22 cellular contexts compared by ENCODE assay signal in the genomic region with DNA sequence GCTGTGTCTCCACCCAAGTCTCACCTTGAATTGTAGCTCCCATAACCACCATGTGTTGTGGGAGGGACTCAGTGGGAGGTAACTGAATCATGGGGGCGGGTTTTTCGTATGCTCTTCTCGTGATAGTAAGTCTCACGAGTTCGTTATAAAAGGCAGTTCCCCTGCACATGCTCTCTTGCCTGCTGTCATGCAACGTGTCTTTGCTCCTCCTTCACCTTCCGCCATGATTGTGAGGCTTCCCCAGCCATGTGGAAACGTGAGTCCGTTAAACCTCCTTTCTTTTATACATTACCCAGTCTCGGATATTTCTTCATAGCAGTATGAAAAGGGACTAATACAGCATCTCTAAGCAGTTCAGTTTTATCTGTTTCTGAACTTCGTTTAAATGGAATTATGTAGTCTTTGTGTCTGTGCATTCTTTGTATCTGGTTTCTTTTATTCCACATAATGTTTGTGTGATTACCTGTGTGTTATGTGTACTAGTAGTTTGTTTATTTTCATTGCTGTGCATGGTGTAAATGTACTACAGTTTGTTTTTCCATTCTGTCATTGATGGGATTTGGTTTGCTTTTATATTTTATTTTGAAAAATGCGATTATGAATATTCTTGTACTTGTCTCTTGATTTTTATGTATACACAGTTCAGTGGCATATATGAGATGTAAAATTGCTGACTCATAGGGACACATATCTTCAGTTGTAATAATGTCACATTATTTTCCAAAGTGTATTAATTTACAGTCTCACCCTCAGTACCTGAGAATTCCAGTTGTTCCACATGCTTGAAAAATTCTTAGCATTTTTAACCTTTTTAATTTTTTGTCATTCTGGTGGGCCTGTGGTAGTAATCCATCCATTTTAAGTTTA.
"Had no signal": no experiment of that assay in that cellular context is flagged by ENCODE, and none has a peak within 500 bp of the region (broad histone marks: within the 10 kb centered on the region; RNA-seq: fewer than 3 reads in every experiment).

No MANE protein-coding gene starts in this region.

- H3K4me3 ChIP-seq: dorsolateral prefrontal cortex, hepatocyte, lung, neural progenitor cell, ovary, right atrium auricular region, stomach had no signal

- H3K4me1 ChIP-seq: neural progenitor cell, right atrium auricular region, stomach had no signal

- H3K4me2 ChIP-seq: hepatocyte, neural progenitor cell had no signal

- H3K9ac ChIP-seq: neural progenitor cell had no signal

- H2AFZ ChIP-seq: hepatocyte, neural progenitor cell had no signal

- H3K79me2 ChIP-seq: hepatocyte had no signal

- FAIRE-seq: kidney, small intestine had no signal

- ATAC-seq: left colon; left ventricle myocardium superior; natural killer cell treated with Interleukin-12 subunit alpha and Interleukin-12 subunit beta and Interleukin-15 and Interleukin-18, amount 100 ng/mL, for 72 hours had no signal

- DNase-seq: dorsolateral prefrontal cortex; effector CD8-positive, alpha-beta T cell; foreskin melanocyte; head of caudate nucleus; kidney; left colon; left ventricle myocardium superior; mesenchymal stem cell; midbrain; nucleus accumbens; ovary; small intestine; stimulated activated CD4-positive, alpha-beta T cell treated with anti-CD3 and anti-CD28 coated beads, Interleukin-12 subunit alpha, Interleukin-12 subunit beta, amount 100 ng/mL, for 4 hours; stimulated activated naive CD4-positive, alpha-beta T cell; stomach; substantia nigra; trophoblast cell had no signal

- H3K9me3 ChIP-seq: ovary, right atrium auricular region, stomach had no signal

- H3K27me3 ChIP-seq: dorsolateral prefrontal cortex, hepatocyte, neural progenitor cell, ovary, right atrium auricular region, stomach had no signal

- H3K36me3 ChIP-seq: neural progenitor cell, ovary, right atrium auricular region, stomach had no signal

- H3K27ac ChIP-seq: dorsolateral prefrontal cortex, hepatocyte, neural progenitor cell, ovary, right atrium auricular region, stomach had no signal
